8 cellular contexts compared by ENCODE assay signal in the genomic region with DNA sequence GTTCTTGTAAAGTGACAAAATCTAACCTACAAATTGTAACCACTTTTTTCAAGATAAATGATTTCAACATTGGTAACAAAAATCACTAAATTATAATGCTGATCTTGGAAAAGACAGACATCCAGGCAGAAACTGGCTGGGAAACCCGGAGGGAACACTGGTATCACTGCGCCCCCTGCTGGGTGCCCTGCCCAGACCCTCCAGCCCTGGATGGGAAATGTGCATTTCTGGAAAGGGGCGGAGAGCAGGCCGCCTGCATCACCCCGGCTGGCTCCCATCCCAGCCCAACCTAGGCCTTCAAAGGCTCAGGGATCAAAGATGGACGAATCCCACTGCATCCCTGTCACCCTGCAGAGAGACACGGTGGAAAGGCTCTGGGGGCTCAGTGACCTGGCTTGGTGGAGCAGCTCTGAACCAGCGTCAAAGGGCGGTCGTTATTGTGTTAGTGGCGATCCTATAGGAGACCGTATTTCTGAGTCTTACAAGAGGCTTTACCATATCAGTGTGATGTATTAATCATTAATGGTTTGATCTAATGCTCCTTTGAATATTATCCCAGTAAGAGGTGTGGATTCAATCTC. TPM values are rescaled to one million over a fixed set of nuclear protein-coding genes. Genes with fewer than 3 reads are reported as not detected.
A peak's percentile ranks its signal among the peaks of the same experiment; 100 is the strongest.
DNase-seq lines count a peak whose midpoint lies in the region; ATAC-seq, FAIRE-seq and TF ChIP-seq lines count a peak whose summit lies in the region.

No MANE protein-coding gene starts in this region.

- WGBS in esophagus muscularis mucosa: 29% methylated on average over 8 of the region's 12 CpGs

- no peak for FAIRE-seq in H54 (lab: Jason Lieb, UNC)

- ATAC-seq in naive B cell (ENCODE audit: low read depth in 2 of 2): peak; percentile 46
- ATAC-seq in HG03354 (IDR thresholded peaks at IDR 0.05; ENCODE audit: poor library complexity, severe bottlenecking, unreplicated experiment): no peak

- no peaks in the 10 kb centered on the region for H3K36me3 Mint-ChIP-seq in naive B cell

- H3K4me3 ChIP-seq in BJ (ENCODE audit: low read depth, low read length) (no peak overlapping the region), esophagus muscularis mucosa (no peak overlapping the region), subcutaneous abdominal adipose tissue (ENCODE audit: low read depth in 1 of 5, low read length in 5 of 5) (no peak overlapping the region)

- H3K36me3 ChIP-seq in BJ (ENCODE audit: control insufficient read depth, insufficient read depth, low read length): peaks cover 19% of the 10 kb centered on the region
- H3K36me3 ChIP-seq in esophagus muscularis mucosa: peaks cover 29 to 64% (median 59%) of the 10 kb centered on the region in 4 donors
- peaks cover 0 to 48% (median 43%) of the 10 kb centered on the region in 5 donors for H3K36me3 ChIP-seq in subcutaneous abdominal adipose tissue (ENCODE audit: control insufficient read depth in 5 of 5, insufficient read depth in 5 of 5, low read length in 5 of 5)

- no peak overlapping the region for H3K27ac Mint-ChIP-seq in naive B cell

- CTCF ChIA-PET in BJ (lab: Yijun Ruan, JAX): interaction anchor here (0.7 to 6.3 kb wide), 34 partner anchors 9 to 226 kb away, joined by 3 to 76 read pairs (median 5); no protein-coding TSS in a partner anchor

- no peak for TF ChIP-seq POLR2A in H54 (IDR thresholded peaks at IDR 0.05; ENCODE audit: low read depth, low read length)
- TF ChIP-seq POLR2A in esophagus muscularis mucosa (IDR thresholded peaks at IDR 0.05; ENCODE audit: low read depth): no peak

- no peak overlapping the region for H3K4me3 Mint-ChIP-seq in naive B cell

- TF ChIP-seq CTCF in BJ (IDR thresholded peaks at IDR 0.05; ENCODE audit: insufficient read depth, low read depth, low read length) (peak; percentile 92), esophagus muscularis mucosa (IDR thresholded peaks at IDR 0.05) (peak; percentile 89 to 95 (median 90))

- no peaks in the 10 kb centered on the region for H3K27me3 ChIP-seq in BJ (ENCODE audit: control insufficient read depth, insufficient read depth, low read length)
- H3K27me3 ChIP-seq in esophagus muscularis mucosa: no peaks in the 10 kb centered on the region
- H3K27me3 ChIP-seq in subcutaneous abdominal adipose tissue (ENCODE audit: control insufficient read depth in 5 of 5, insufficient read depth in 4 of 5, low read length in 5 of 5): no peaks in the 10 kb centered on the region

- no peak overlapping the region for H3K9ac ChIP-seq in subcutaneous abdominal adipose tissue (ENCODE audit: low read length in 5 of 5)

- H3K4me1 Mint-ChIP-seq in naive B cell: peaks cover 3 to 9% (median 7%) of the 10 kb centered on the region in 3 donors

- H3K4me1 ChIP-seq in esophagus muscularis mucosa (peaks cover 34 to 45% (median 42%) of the 10 kb centered on the region in 4 donors), subcutaneous abdominal adipose tissue (ENCODE audit: control insufficient read depth in 5 of 5, insufficient read depth in 5 of 5, low read length in 5 of 5) (peaks cover 5 to 27% (median 19%) of the 10 kb centered on the region in 5 donors)

- H3K9me3 ChIP-seq in esophagus muscularis mucosa (no peaks in the 10 kb centered on the region), subcutaneous abdominal adipose tissue (ENCODE audit: control insufficient read depth in 5 of 5, low read length in 5 of 5) (no peaks in the 10 kb centered on the region)

- TF ChIP-seq EP300 in esophagus muscularis mucosa (IDR thresholded peaks at IDR 0.05): no peak

- H3K27ac ChIP-seq in esophagus muscularis mucosa (replicated peaks in 1 of 4): peak overlapping the region; percentile 84 to 88 (median 88)
- H3K27ac ChIP-seq in subcutaneous abdominal adipose tissue (ENCODE audit: low read depth, low read length): peak overlapping the region; percentile 66

- intact Hi-C loops in esophagus muscularis mucosa (cut with DNase I): loop anchor here (1.0 to 10.0 kb wide), 4 partner anchors 86 to 228 kb away; no protein-coding TSS in a partner anchor

- no peaks in the 10 kb centered on the region for H3K9me3 Mint-ChIP-seq in naive B cell

- no peaks in the 10 kb centered on the region for H3K27me3 Mint-ChIP-seq in naive B cell

- POLR2A ChIA-PET in BJ (lab: Charles Lee): no interaction called here

- DNase-seq in BJ (ENCODE audit: low read depth) (no peak), H54 (ENCODE audit: insufficient read length, low spot score) (peak; percentile 67), NCI-H82 (lab: John Stamatoyannopoulos, UW) (peak; percentile 78), activated T-cell treated with anti-CD3 and anti-CD28 coated beads for 1 hour (ENCODE audit: low read depth) (peak; percentile 35), esophagus muscularis mucosa (ENCODE audit: extremely low spot score) (peak; percentile 96), naive B cell (peak; percentile 23)

RNA-seq across cellular contexts. Expression of a gene that starts 37.3 kb away (rescaled TPM):
- 6.8 and 10.2 TPM in 2 replicates for polyA plus RNA-seq in BJ (2011; rRNA removed)
- 7.6 and 9.1 TPM in 2 replicates for polyA minus RNA-seq in BJ (2011; rRNA and poly(A)+ RNA removed)
- total RNA-seq in esophagus muscularis mucosa: 10 to 100 TPM; 32.0 to 77.2 (median 43.8) TPM
- polyA plus RNA-seq in naive B cell (ENCODE audit: low read depth in 6 of 6): 10 to 100 TPM; 10.1 to 17.1 (median 14.7) TPM

RNA-seq across cellular contexts. Expression of a gene that starts 37.3 kb away (rescaled TPM):
- polyA plus RNA-seq in BJ (2011; rRNA removed) (5.3 and 7.1 TPM in 2 replicates), naive B cell (ENCODE audit: low read depth in 6 of 6) (10 to 100 TPM in 4 of 6 donors, 1 to 10 TPM in 2; 3.0 to 17.0 (median 13.2) TPM)
- polyA minus RNA-seq in BJ (2011; rRNA and poly(A)+ RNA removed): 6.7 and 8.8 TPM in 2 replicates
- total RNA-seq in esophagus muscularis mucosa: 10 to 100 TPM; 14.6 to 21.6 (median 19.4) TPM
